1 cellular context compared by ENCODE assay signal in genomic region chrX:137575596-137576255, GRCh38.
TF ChIP-seq lines count a peak whose summit lies in the region.

No MANE protein-coding gene starts in this region.

TF ChIP-seq in H1, 55 proteins besides CTCF, POLR2A, EP300 and RAD21 (continued from another document):
- TF ChIP-seq KDM4A (IDR thresholded peaks at IDR 0.05; ENCODE audit: low read depth, low read length, severe bottlenecking) (no peak), NANOG (IDR thresholded peaks at IDR 0.05; ENCODE audit: insufficient read depth, low read depth, low read length, poor library complexity, severe bottlenecking) (no peak), JUND (IDR thresholded peaks at IDR 0.05; ENCODE audit: low read length) (no peak), NRF1 (IDR thresholded peaks at IDR 0.05; ENCODE audit: low read depth, low read length) (no peak), BRCA1 (IDR thresholded peaks at IDR 0.05; ENCODE audit: low read depth, low read length) (no peak)
